ENCODE assay signal across 8 cellular contexts in genomic region chr11:43311791-43312607, GRCh38. TPM values are rescaled to one million over a fixed set of nuclear protein-coding genes. Genes with fewer than 3 reads are reported as not detected.
DNase-seq lines count a peak whose midpoint lies in the region; ATAC-seq and TF ChIP-seq lines count a peak whose summit lies in the region.

Gene API5 (plus strand): TSS chr11:43311996. CDS start chr11:43312128, 132 bp downstream.

- intact Hi-C loops in left ventricle myocardium inferior (cut with micrococcal nuclease) = no loop called here

- H3K36me3 ChIP-seq in left ventricle myocardium inferior = no peaks in the 10 kb centered on the region

- H3K27ac Mint-ChIP-seq in T-helper 1 cell treated with Interleukin-12 subunit alpha and Interleukin-12 subunit beta and Interleukin-4 antibody, amounts not matched to agents 30 μg/mL and 1 μg/mL, for 36 hours = peak within 1 kb of the TSS; percentile 91
- H3K27ac Mint-ChIP-seq in progenitor cell of endocrine pancreas = peak within 1 kb of the TSS; percentile 95

- no peaks in the 10 kb centered on the region for H3K27me3 ChIP-seq in left ventricle myocardium inferior (ENCODE audit: low read depth)

- no peaks in the 10 kb centered on the region for H3K9me3 Mint-ChIP-seq in T-helper 1 cell treated with Interleukin-12 subunit alpha and Interleukin-12 subunit beta and Interleukin-4 antibody, amounts not matched to agents 30 μg/mL and 1 μg/mL, for 36 hours
- H3K9me3 Mint-ChIP-seq in progenitor cell of endocrine pancreas (ENCODE audit: low read depth) = no peaks in the 10 kb centered on the region

- TF ChIP-seq POLR2A in GM15510 (IDR thresholded peaks at IDR 0.05; ENCODE audit: borderline replicate concordance, extremely low read depth, insufficient read length) = peak; percentile 86

- peak within 1 kb of the TSS; percentile 89 for H3K4me3 ChIP-seq in left ventricle myocardium inferior

- H3K4me3 Mint-ChIP-seq in T-helper 1 cell treated with Interleukin-12 subunit alpha and Interleukin-12 subunit beta and Interleukin-4 antibody, amounts not matched to agents 30 μg/mL and 1 μg/mL, for 36 hours = peak within 1 kb of the TSS; percentile 95
- H3K4me3 Mint-ChIP-seq in progenitor cell of endocrine pancreas (ENCODE audit: low read depth) = peak within 1 kb of the TSS; percentile 88

- ATAC-seq in HG02885 (IDR thresholded peaks at IDR 0.05; ENCODE audit: poor library complexity, unreplicated experiment) = peak; percentile 97

- H3K27ac ChIP-seq in left ventricle myocardium inferior (replicated peaks) = peak within 1 kb of the TSS; percentile 87

- peak; percentile 91 for DNase-seq in NCI-H1694 (lab: John Stamatoyannopoulos, UW)
- DNase-seq in amniotic stem cell (lab: John Stamatoyannopoulos, UW) = peak; percentile 82
- peak; percentile 91 for DNase-seq in left ventricle myocardium inferior
- peak; percentile 88 for DNase-seq in progenitor cell of endocrine pancreas (ENCODE audit: low spot score, unreplicated experiment)
- DNase-seq in ureter (ENCODE audit: low spot score) = peak; percentile 94

- TF ChIP-seq CTCF in left ventricle myocardium inferior (IDR thresholded peaks at IDR 0.05; ENCODE audit: borderline replicate concordance) (peak; percentile 78), progenitor cell of endocrine pancreas (IDR thresholded peaks at IDR 0.05; ENCODE audit: unreplicated experiment) (peak; percentile 76)

- H3K27me3 Mint-ChIP-seq in T-helper 1 cell treated with Interleukin-12 subunit alpha and Interleukin-12 subunit beta and Interleukin-4 antibody, amounts not matched to agents 30 μg/mL and 1 μg/mL, for 36 hours (ENCODE audit: low read depth) = no peaks in the 10 kb centered on the region
- H3K27me3 Mint-ChIP-seq in progenitor cell of endocrine pancreas = peaks cover 3% of the 10 kb centered on the region

- H3K36me3 Mint-ChIP-seq in T-helper 1 cell treated with Interleukin-12 subunit alpha and Interleukin-12 subunit beta and Interleukin-4 antibody, amounts not matched to agents 30 μg/mL and 1 μg/mL, for 36 hours (ENCODE audit: low read depth) = peaks cover 1% of the 10 kb centered on the region
- no peaks in the 10 kb centered on the region for H3K36me3 Mint-ChIP-seq in progenitor cell of endocrine pancreas (ENCODE audit: insufficient read depth)

- peaks cover 46% of the 10 kb centered on the region for H3K4me1 ChIP-seq in left ventricle myocardium inferior

- no peaks in the 10 kb centered on the region for H3K9me3 ChIP-seq in left ventricle myocardium inferior (replicated peaks)

- H3K4me1 Mint-ChIP-seq in T-helper 1 cell treated with Interleukin-12 subunit alpha and Interleukin-12 subunit beta and Interleukin-4 antibody, amounts not matched to agents 30 μg/mL and 1 μg/mL, for 36 hours (ENCODE audit: low read depth) = peaks cover 32% of the 10 kb centered on the region
- H3K4me1 Mint-ChIP-seq in progenitor cell of endocrine pancreas (ENCODE audit: low read depth) = peaks cover 19% of the 10 kb centered on the region

RNA-seq across cellular contexts. Expression of gene API5, which starts in this region (rescaled TPM):
- total RNA-seq in left ventricle myocardium inferior = 38.8 TPM
- 98.6 and 103 TPM in 2 replicates for total RNA-seq in progenitor cell of endocrine pancreas
- total RNA-seq in ureter = 92.6 TPM

Comparison
In these comparisons a context has a peak if more than half of its experiments do, and no peak if none do; other contexts are left out.
1. Peak in every context shown above with its lines: DNase-seq, ATAC-seq, H3K4me3 ChIP-seq and H3K27ac ChIP-seq.